Comparison of ENCODE assay signal across 1 cellular context in the genomic region with DNA sequence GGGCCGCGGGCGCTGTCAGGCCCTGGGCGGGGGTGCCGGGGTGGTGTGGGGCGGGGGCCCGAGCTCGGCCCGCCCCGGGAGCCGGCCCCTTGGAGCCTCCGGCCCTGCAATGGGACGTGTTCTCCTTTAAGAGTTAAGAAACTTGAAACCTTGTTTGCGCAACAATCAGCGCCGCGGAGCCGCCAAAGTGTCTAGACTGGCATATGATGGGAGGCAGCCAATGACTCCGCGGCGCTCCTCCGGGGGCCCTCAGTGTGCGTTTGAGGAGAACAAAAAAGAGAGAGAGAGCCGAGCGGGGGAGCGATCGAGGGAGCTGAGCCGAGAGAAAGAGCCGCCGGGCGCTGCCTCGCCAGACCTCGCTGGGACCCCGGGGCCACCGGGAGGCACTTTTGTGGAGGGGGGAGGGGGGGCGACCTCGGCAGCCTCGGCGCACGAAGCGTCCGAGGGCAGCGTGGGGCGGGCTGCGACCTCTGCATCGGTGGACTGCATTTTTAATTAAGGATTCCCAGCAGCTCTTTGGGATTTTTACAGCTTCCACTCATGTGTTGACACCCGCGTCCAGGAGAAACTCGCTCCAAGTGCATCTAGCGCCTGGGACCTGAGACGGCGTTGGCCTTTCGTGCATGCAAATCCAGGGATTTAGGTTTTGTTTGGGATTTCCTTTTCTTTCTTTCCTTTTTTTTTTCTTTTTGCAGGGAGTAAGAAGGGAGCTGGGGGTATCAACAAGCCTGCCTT.
A peak's percentile ranks its signal among the peaks of the same experiment; 100 is the strongest.
TF ChIP-seq lines count a peak whose summit lies in the region.

A gene (plus strand): TSS at position 202 of the 735 bp plus-strand sequence. CDS start 1,023 bp downstream, outside the sequence.

TF ChIP-seq in HepG2, 621 proteins besides CTCF, POLR2A, EP300 and RAD21 (continued from another document and continues in another):
- TF ChIP-seq, protein P1, sequence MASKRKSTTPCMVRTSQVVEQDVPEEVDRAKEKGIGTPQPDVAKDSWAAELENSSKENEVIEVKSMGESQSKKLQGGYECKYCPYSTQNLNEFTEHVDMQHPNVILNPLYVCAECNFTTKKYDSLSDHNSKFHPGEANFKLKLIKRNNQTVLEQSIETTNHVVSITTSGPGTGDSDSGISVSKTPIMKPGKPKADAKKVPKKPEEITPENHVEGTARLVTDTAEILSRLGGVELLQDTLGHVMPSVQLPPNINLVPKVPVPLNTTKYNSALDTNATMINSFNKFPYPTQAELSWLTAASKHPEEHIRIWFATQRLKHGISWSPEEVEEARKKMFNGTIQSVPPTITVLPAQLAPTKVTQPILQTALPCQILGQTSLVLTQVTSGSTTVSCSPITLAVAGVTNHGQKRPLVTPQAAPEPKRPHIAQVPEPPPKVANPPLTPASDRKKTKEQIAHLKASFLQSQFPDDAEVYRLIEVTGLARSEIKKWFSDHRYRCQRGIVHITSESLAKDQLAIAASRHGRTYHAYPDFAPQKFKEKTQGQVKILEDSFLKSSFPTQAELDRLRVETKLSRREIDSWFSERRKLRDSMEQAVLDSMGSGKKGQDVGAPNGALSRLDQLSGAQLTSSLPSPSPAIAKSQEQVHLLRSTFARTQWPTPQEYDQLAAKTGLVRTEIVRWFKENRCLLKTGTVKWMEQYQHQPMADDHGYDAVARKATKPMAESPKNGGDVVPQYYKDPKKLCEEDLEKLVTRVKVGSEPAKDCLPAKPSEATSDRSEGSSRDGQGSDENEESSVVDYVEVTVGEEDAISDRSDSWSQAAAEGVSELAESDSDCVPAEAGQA (IDR thresholded peaks at IDR 0.05; ENCODE audit: low read depth), result no peak
- TF ChIP-seq, protein P1 (CRISPR knock-in tag; IDR thresholded peaks at IDR 0.05; ENCODE audit: borderline replicate concordance), result no peak
- TF ChIP-seq MTA3 (CRISPR knock-in tag; IDR thresholded peaks at IDR 0.05), result no peak
- TF ChIP-seq, protein P2, sequence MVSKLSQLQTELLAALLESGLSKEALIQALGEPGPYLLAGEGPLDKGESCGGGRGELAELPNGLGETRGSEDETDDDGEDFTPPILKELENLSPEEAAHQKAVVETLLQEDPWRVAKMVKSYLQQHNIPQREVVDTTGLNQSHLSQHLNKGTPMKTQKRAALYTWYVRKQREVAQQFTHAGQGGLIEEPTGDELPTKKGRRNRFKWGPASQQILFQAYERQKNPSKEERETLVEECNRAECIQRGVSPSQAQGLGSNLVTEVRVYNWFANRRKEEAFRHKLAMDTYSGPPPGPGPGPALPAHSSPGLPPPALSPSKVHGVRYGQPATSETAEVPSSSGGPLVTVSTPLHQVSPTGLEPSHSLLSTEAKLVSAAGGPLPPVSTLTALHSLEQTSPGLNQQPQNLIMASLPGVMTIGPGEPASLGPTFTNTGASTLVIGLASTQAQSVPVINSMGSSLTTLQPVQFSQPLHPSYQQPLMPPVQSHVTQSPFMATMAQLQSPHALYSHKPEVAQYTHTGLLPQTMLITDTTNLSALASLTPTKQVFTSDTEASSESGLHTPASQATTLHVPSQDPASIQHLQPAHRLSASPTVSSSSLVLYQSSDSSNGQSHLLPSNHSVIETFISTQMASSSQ (IDR thresholded peaks at IDR 0.05; ENCODE audit: low read depth), result no peak; the same call in 1 of the 2 replicates
- TF ChIP-seq, protein P2 (CRISPR knock-in tag; IDR thresholded peaks at IDR 0.05; ENCODE audit: borderline replicate concordance), result no peak
- no peak for TF ChIP-seq ZNF644 (CRISPR knock-in tag; IDR thresholded peaks at IDR 0.05; ENCODE audit: low read depth)
- TF ChIP-seq, protein P3, sequence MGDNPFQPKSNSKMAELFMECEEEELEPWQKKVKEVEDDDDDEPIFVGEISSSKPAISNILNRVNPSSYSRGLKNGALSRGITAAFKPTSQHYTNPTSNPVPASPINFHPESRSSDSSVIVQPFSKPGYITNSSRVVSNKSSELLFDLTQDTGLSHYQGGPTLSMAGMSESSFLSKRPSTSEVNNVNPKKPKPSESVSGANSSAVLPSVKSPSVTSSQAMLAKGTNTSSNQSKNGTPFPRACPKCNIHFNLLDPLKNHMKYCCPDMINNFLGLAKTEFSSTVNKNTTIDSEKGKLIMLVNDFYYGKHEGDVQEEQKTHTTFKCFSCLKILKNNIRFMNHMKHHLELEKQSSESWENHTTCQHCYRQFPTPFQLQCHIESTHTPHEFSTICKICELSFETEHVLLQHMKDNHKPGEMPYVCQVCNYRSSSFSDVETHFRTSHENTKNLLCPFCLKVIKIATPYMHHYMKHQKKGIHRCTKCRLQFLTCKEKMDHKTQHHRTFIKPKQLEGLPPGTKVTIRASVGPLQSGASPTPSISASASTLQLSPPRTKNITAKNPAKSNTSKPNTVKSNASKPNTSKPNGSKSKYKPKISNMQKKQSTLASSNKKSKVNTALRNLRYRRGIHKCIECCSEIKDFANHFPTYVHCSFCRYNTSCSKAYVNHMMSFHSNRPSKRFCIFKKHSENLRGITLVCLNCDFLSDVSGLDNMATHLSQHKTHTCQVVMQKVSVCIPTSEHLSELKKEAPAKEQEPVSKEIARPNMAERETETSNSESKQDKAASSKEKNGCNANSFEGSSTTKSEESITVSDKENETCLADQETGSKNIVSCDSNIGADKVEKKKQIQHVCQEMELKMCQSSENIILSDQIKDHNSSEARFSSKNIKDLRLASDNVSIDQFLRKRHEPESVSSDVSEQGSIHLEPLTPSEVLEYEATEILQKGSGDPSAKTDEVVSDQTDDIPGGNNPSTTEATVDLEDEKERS (CRISPR knock-in tag; IDR thresholded peaks at IDR 0.05), result no peak
- TF ChIP-seq, protein P4, sequence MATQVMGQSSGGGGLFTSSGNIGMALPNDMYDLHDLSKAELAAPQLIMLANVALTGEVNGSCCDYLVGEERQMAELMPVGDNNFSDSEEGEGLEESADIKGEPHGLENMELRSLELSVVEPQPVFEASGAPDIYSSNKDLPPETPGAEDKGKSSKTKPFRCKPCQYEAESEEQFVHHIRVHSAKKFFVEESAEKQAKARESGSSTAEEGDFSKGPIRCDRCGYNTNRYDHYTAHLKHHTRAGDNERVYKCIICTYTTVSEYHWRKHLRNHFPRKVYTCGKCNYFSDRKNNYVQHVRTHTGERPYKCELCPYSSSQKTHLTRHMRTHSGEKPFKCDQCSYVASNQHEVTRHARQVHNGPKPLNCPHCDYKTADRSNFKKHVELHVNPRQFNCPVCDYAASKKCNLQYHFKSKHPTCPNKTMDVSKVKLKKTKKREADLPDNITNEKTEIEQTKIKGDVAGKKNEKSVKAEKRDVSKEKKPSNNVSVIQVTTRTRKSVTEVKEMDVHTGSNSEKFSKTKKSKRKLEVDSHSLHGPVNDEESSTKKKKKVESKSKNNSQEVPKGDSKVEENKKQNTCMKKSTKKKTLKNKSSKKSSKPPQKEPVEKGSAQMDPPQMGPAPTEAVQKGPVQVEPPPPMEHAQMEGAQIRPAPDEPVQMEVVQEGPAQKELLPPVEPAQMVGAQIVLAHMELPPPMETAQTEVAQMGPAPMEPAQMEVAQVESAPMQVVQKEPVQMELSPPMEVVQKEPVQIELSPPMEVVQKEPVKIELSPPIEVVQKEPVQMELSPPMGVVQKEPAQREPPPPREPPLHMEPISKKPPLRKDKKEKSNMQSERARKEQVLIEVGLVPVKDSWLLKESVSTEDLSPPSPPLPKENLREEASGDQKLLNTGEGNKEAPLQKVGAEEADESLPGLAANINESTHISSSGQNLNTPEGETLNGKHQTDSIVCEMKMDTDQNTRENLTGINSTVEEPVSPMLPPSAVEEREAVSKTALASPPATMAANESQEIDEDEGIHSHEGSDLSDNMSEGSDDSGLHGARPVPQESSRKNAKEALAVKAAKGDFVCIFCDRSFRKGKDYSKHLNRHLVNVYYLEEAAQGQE (IDR thresholded peaks at IDR 0.05; ENCODE audit: borderline replicate concordance in 1 of 2, low read depth in 1 of 2, low read length in 2 of 2), result 0 out of 4 replicates have a peak, but pooled peaks of 1 of the 2 experiments have one; percentile 31
- no peak for TF ChIP-seq JUN (CRISPR knock-in tag; IDR thresholded peaks at IDR 0.05)
- TF ChIP-seq ZNF850 (CRISPR knock-in tag; conservative IDR thresholded peaks at IDR 0.05), result no peak
- no peak for TF ChIP-seq RELA (CRISPR knock-in tag; IDR thresholded peaks at IDR 0.05)
- TF ChIP-seq, protein P5, sequence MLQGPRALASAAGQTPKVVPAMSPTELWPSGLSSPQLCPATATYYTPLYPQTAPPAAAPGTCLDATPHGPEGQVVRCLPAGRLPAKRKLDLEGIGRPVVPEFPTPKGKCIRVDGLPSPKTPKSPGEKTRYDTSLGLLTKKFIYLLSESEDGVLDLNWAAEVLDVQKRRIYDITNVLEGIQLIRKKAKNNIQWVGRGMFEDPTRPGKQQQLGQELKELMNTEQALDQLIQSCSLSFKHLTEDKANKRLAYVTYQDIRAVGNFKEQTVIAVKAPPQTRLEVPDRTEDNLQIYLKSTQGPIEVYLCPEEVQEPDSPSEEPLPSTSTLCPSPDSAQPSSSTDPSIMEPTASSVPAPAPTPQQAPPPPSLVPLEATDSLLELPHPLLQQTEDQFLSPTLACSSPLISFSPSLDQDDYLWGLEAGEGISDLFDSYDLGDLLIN (CRISPR knock-in tag; IDR thresholded peaks at IDR 0.05; ENCODE audit: borderline replicate concordance), result no peak
- no peak for TF ChIP-seq FOXA1 (IDR thresholded peaks at IDR 0.05)
- TF ChIP-seq FOXA1 (CRISPR knock-in tag; IDR thresholded peaks at IDR 0.05), result 0 out of 2 replicates have a peak, but pooled peaks have one; percentile 16
- 0 out of 2 replicates have a peak, but pooled peaks have one; percentile 27 for TF ChIP-seq ZNF44 (CRISPR knock-in tag; IDR thresholded peaks at IDR 0.05)
- TF ChIP-seq, protein P6, sequence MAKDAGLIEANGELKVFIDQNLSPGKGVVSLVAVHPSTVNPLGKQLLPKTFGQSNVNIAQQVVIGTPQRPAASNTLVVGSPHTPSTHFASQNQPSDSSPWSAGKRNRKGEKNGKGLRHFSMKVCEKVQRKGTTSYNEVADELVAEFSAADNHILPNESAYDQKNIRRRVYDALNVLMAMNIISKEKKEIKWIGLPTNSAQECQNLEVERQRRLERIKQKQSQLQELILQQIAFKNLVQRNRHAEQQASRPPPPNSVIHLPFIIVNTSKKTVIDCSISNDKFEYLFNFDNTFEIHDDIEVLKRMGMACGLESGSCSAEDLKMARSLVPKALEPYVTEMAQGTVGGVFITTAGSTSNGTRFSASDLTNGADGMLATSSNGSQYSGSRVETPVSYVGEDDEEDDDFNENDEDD (CRISPR knock-in tag; IDR thresholded peaks at IDR 0.05; ENCODE audit: borderline replicate concordance), result peak; percentile 66; the same call in 1 of the 2 replicates
- TF ChIP-seq, protein P7, sequence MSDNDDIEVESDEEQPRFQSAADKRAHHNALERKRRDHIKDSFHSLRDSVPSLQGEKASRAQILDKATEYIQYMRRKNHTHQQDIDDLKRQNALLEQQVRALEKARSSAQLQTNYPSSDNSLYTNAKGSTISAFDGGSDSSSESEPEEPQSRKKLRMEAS (IDR thresholded peaks at IDR 0.05), result peak; percentile 65; the same call in 1 of the 2 replicates
- peak; percentile 20; the same call in 1 of the 2 replicates for TF ChIP-seq ISL2 (CRISPR knock-in tag; IDR thresholded peaks at IDR 0.05)
- TF ChIP-seq SOX5 (CRISPR knock-in tag; IDR thresholded peaks at IDR 0.05; ENCODE audit: borderline replicate concordance), result peak; percentile 41; the same call in 1 of the 2 replicates
- no peak for TF ChIP-seq BRD4 (CRISPR knock-in tag; IDR thresholded peaks at IDR 0.05)
- 0 out of 2 replicates have a peak, but pooled peaks have one; percentile 41 for TF ChIP-seq SIN3A (IDR thresholded peaks at IDR 0.05; ENCODE audit: borderline replicate concordance, low read depth, low read length)
- no peak for TF ChIP-seq ZBTB8A (CRISPR knock-in tag; IDR thresholded peaks at IDR 0.05; ENCODE audit: borderline replicate concordance, low read depth)
- no peak for TF ChIP-seq ZNF30 (CRISPR knock-in tag; IDR thresholded peaks at IDR 0.05)
- TF ChIP-seq, protein P8, sequence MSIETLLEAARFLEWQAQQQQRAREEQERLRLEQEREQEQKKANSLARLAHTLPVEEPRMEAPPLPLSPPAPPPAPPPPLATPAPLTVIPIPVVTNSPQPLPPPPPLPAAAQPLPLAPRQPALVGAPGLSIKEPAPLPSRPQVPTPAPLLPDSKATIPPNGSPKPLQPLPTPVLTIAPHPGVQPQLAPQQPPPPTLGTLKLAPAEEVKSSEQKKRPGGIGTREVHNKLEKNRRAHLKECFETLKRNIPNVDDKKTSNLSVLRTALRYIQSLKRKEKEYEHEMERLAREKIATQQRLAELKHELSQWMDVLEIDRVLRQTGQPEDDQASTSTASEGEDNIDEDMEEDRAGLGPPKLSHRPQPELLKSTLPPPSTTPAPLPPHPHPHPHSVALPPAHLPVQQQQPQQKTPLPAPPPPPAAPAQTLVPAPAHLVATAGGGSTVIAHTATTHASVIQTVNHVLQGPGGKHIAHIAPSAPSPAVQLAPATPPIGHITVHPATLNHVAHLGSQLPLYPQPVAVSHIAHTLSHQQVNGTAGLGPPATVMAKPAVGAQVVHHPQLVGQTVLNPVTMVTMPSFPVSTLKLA (IDR thresholded peaks at IDR 0.05), result no peak
- TF ChIP-seq ZNF616 (CRISPR knock-in tag; IDR thresholded peaks at IDR 0.05; ENCODE audit: low read depth), result no peak
- TF ChIP-seq JDP2 (CRISPR knock-in tag; IDR thresholded peaks at IDR 0.05; ENCODE audit: borderline replicate concordance), result no peak
- TF ChIP-seq SIN3B (IDR thresholded peaks at IDR 0.05; ENCODE audit: low read length), result no peak
- TF ChIP-seq, protein P9, sequence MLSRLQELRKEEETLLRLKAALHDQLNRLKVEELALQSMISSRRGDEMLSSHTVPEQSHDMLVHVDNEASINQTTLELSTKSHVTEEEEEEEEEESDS (CRISPR knock-in tag; IDR thresholded peaks at IDR 0.05; ENCODE audit: borderline replicate concordance), result no peak
- no peak for TF ChIP-seq PHB2 (IDR thresholded peaks at IDR 0.05; ENCODE audit: partially characterized antibody)
- TF ChIP-seq FOSL2 (CRISPR knock-in tag; IDR thresholded peaks at IDR 0.05), result peak; percentile 64; the same call in 1 of the 2 replicates
